In genomic region chr10:103204353-103205255, GRCh38 we compare ENCODE assay signal across 15 cellular contexts. TPM values are rescaled to one million over a fixed set of nuclear protein-coding genes. Genes with fewer than 3 reads are reported as not detected.
A peak's percentile ranks its signal among the peaks of the same experiment; 100 is the strongest.
DNase-seq lines count a peak whose midpoint lies in the region; ATAC-seq, FAIRE-seq and TF ChIP-seq lines count a peak whose summit lies in the region.
"Had no signal": no experiment of that assay in that cellular context is flagged by ENCODE, and none has a peak within 500 bp of the region (broad histone marks: within the 10 kb centered on the region; RNA-seq: fewer than 3 reads in every experiment).

No MANE protein-coding gene starts in this region.

- TF ChIP-seq POLR2A in HepG2 (IDR thresholded peaks at IDR 0.05; ENCODE audit: insufficient read depth in 1 of 2, low read depth in 2 of 2, low read length in 2 of 2) = no peak

- H3K27me3 ChIP-seq in brain microvascular endothelial cell (replicated peaks) (no peaks in the 10 kb centered on the region), HepG2 (ENCODE audit: control insufficient read depth in 1 of 2, insufficient read depth in 2 of 2, low read length in 2 of 2) (no peaks in the 10 kb centered on the region)

- POLR2A ChIA-PET in HepG2 (lab: Yijun Ruan, JAX) = interaction anchor here (1.2 to 1.5 kb wide), 3 partner anchors 12 to 33 kb away, joined by 3 to 14 read pairs (median 5); partner anchors contain the start of gene NT5C2

- peak overlapping the region; percentile 34; the same call in 1 of the 2 replicates for H3K9ac ChIP-seq in HepG2 (ENCODE audit: insufficient read depth, low read depth, low read length)
- H3K9ac ChIP-seq: KMS-11 had no signal

- TF ChIP-seq CTCF in brain microvascular endothelial cell (IDR thresholded peaks at IDR 0.05; ENCODE audit: low read depth, low read length, missing control alignments) = no peak
- no peak for TF ChIP-seq CTCF in HepG2 (CRISPR knock-in tag; IDR thresholded peaks at IDR 0.05)

- CTCF ChIA-PET in HepG2 (lab: Yijun Ruan, JAX; ENCODE audit: low intra/inter-chr PET ratio, low total read pairs) = no interaction called here

- intact Hi-C loops in HepG2 (cut with micrococcal nuclease; ENCODE audit: unreplicated experiment) = no loop called here

- H3K36me3 ChIP-seq in brain microvascular endothelial cell (replicated peaks) = no peaks in the 10 kb centered on the region
- no peaks in the 10 kb centered on the region for H3K36me3 ChIP-seq in HepG2 (replicated peaks in 1 of 2; ENCODE audit: control insufficient read depth in 1 of 2, insufficient read depth in 2 of 2, low read length in 2 of 2)

- peak; percentile 75 for FAIRE-seq in HepG2 (lab: Jason Lieb, UNC)

- H3K27ac ChIP-seq in brain microvascular endothelial cell (no peak overlapping the region), HepG2 (ENCODE audit: extremely low read length, insufficient read depth, low read length) (peak overlapping the region; percentile 76)
- H3K27ac ChIP-seq: KMS-11 had no signal

- no peaks in the 10 kb centered on the region for H3K79me2 ChIP-seq in HepG2 (ENCODE audit: insufficient read depth, low read length)

- no peaks in the 10 kb centered on the region for H4K20me1 ChIP-seq in HepG2 (ENCODE audit: insufficient read depth, low read length)

- H3K4me3 ChIP-seq in brain microvascular endothelial cell (ENCODE audit: low read depth, low read length) (no peak overlapping the region), HepG2 (replicated peaks in 1 of 3; ENCODE audit: insufficient read depth in 1 of 3, low read depth in 2 of 3, low read length in 3 of 3) (no peak overlapping the region)

- DNase-seq in COR-L47 (lab: John Stamatoyannopoulos, UW) = peak; percentile 23
- peak in 2 of 3 experiments; percentile 36 to 69 for DNase-seq in NCI-H1417 (lab: John Stamatoyannopoulos, UW)
- peak; percentile 27 for DNase-seq in brain microvascular endothelial cell
- DNase-seq in HepG2 (ENCODE audit: low spot score) = peak; percentile 86
- no peak for DNase-seq in foreskin melanocyte
- no peak for DNase-seq in ACHN
- DNase-seq: activated naive CD8-positive, alpha-beta T cell treated with anti-CD3 and anti-CD28 coated beads, Interleukin-2, amount 10 ng/mL, durations not matched to agents 7 days and 5 days; AML-193; DMS153; NCI-H1436; NCI-H82 had no signal

- peaks cover 61% of the 10 kb centered on the region for H3K4me1 ChIP-seq in HepG2 (ENCODE audit: insufficient read depth, low read length)

- TF ChIP-seq RAD21 in HepG2 (CRISPR knock-in tag; IDR thresholded peaks at IDR 0.05) = no peak

- peak overlapping the region; percentile 54 for H3K4me2 ChIP-seq in HepG2 (ENCODE audit: low read depth, low read length)
- H3K4me2 ChIP-seq: KMS-11 had no signal

- WGBS in HepG2 (ENCODE audit: low lambda C conversion rate) = 18% methylated on average over 8 of the region's 8 CpGs

- BruUV-seq in HepG2 (replicated peaks; lab: Mats Ljungman, UMichigan) = no TSS peak

- H2AFZ ChIP-seq in HepG2 (ENCODE audit: low read length) = no peak overlapping the region

- in situ Hi-C loops in brain microvascular endothelial cell (cut with HindIII; ENCODE audit: low pct_ligation_motif_present, low sequenced_read_pairs) (no loop called here), HepG2 (cut with HindIII; ENCODE audit: extremely low pct_ligation_motif_present, low pct_unique_long_range_greater_than_20kb) (no loop called here), ACHN (cut with HindIII; ENCODE audit: low pct_ligation_motif_present, low pct_unique_long_range_greater_than_20kb, low sequenced_read_pairs) (no loop called here)

- H3K9me3 ChIP-seq in HepG2 (ENCODE audit: low read length) = no peaks in the 10 kb centered on the region; the same call in 1 of the 2 replicates

- ATAC-seq in HepG2 = peak; percentile 95
- ATAC-seq in GM21576 (IDR thresholded peaks at IDR 0.05; ENCODE audit: unreplicated experiment) = no peak
- no peak for ATAC-seq in GM19324 (IDR thresholded peaks at IDR 0.05; ENCODE audit: low FRiP score, unreplicated experiment)

- TF ChIP-seq EP300 in HepG2 (IDR thresholded peaks at IDR 0.05; ENCODE audit: low read depth in 2 of 2, low read length in 2 of 2) (peak; percentile 52 to 64; a peak in 2 of 4 replicates), HepG2 (CRISPR knock-in tag; IDR thresholded peaks at IDR 0.05; ENCODE audit: borderline replicate concordance) (no peak)

TF ChIP-seq in HepG2, 621 proteins besides CTCF, POLR2A, EP300 and RAD21 (continues in another document):
- TF ChIP-seq, protein P1, sequence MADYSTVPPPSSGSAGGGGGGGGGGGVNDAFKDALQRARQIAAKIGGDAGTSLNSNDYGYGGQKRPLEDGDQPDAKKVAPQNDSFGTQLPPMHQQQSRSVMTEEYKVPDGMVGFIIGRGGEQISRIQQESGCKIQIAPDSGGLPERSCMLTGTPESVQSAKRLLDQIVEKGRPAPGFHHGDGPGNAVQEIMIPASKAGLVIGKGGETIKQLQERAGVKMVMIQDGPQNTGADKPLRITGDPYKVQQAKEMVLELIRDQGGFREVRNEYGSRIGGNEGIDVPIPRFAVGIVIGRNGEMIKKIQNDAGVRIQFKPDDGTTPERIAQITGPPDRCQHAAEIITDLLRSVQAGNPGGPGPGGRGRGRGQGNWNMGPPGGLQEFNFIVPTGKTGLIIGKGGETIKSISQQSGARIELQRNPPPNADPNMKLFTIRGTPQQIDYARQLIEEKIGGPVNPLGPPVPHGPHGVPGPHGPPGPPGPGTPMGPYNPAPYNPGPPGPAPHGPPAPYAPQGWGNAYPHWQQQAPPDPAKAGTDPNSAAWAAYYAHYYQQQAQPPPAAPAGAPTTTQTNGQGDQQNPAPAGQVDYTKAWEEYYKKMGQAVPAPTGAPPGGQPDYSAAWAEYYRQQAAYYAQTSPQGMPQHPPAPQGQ (CRISPR knock-in tag; IDR thresholded peaks at IDR 0.05; ENCODE audit: borderline replicate concordance) = no peak
- peak; percentile 63 for TF ChIP-seq CEBPG (CRISPR knock-in tag; IDR thresholded peaks at IDR 0.05)

RNA-seq across cellular contexts. Expression of gene NT5C2, which starts 11.5 kb away (rescaled TPM):
- total RNA-seq in HepG2 (2016; rRNA removed; fragmentation: Illumina TruSeq; extraction: Trizol) = 40.6 and 51.5 TPM in 2 replicates
- 14.0 and 14.6 TPM in 2 replicates for total RNA-seq in HepG2 (2016; cell fraction: cytosol; rRNA removed; fragmentation: Illumina TruSeq; extraction: Trizol; ENCODE audit: low read depth)
- total RNA-seq in HepG2 (2016; cell fraction: insoluble cytoplasmic fraction; rRNA removed; fragmentation: Illumina TruSeq; extraction: Trizol) = 41.6 and 53.9 TPM in 2 replicates
- 20.7 and 21.7 TPM in 2 replicates for total RNA-seq in HepG2 (2016; cell fraction: membrane; rRNA removed; fragmentation: Illumina TruSeq; extraction: Trizol)
- 45.1 and 47.6 TPM in 2 replicates for total RNA-seq in HepG2 (2016; cell fraction: nucleus; rRNA removed; fragmentation: Illumina TruSeq; extraction: Trizol)
- 53.3 and 55.2 TPM in 2 replicates for polyA plus RNA-seq in HepG2 (2011; rRNA removed)
- polyA plus RNA-seq in HepG2 (2011; cell fraction: cytosol; rRNA removed) = 31.0 and 44.8 TPM in 2 replicates
- 26.5 and 38.0 TPM in 2 replicates for polyA plus RNA-seq in HepG2 (2011; cell fraction: nucleus; rRNA removed)
- 47.1 and 62.0 TPM in 2 replicates for polyA plus RNA-seq in HepG2 (2012)
- 4.3 and 4.4 TPM in 2 replicates for polyA plus RNA-seq in HepG2 (2016; cell fraction: cytosol; fragmentation: Illumina TruSeq; extraction: Trizol; ENCODE audit: low read depth)
- 49.2 and 49.9 TPM in 2 replicates for polyA plus RNA-seq in HepG2 (2016; cell fraction: insoluble cytoplasmic fraction; fragmentation: Illumina TruSeq; extraction: Trizol; ENCODE audit: low read depth)
- polyA plus RNA-seq in HepG2 (2016; cell fraction: membrane; fragmentation: Illumina TruSeq; extraction: Trizol; ENCODE audit: low read depth) = 12.7 and 13.5 TPM in 2 replicates
- 51.3 and 57.2 TPM in 2 replicates for polyA plus RNA-seq in HepG2 (2016; cell fraction: nucleus; fragmentation: Illumina TruSeq; extraction: Trizol; ENCODE audit: insufficient read depth, low read depth)
- polyA minus RNA-seq in HepG2 (2011; rRNA and poly(A)+ RNA removed; ENCODE audit: low replicate concordance) = 48.0 and 50.4 TPM in 2 replicates
- 38.7 and 41.0 TPM in 2 replicates for polyA minus RNA-seq in HepG2 (2011; cell fraction: cytosol; rRNA and poly(A)+ RNA removed)
- polyA minus RNA-seq in HepG2 (2011; cell fraction: nucleus; rRNA and poly(A)+ RNA removed) = 71.3 and 106 TPM in 2 replicates

RNA-seq across cellular contexts. Expression of gene RPEL1, which starts 41.1 kb away (rescaled TPM):
- 0.04 and 0.10 TPM in 2 replicates for total RNA-seq in HepG2 (2016; rRNA removed; fragmentation: Illumina TruSeq; extraction: Trizol)
- not detected in 2 replicates for total RNA-seq in HepG2 (2016; cell fraction: cytosol; rRNA removed; fragmentation: Illumina TruSeq; extraction: Trizol; ENCODE audit: low read depth)
- total RNA-seq in HepG2 (2016; cell fraction: insoluble cytoplasmic fraction; rRNA removed; fragmentation: Illumina TruSeq; extraction: Trizol) = 0.04 TPM in 1 of 2 replicates, not detected in the other
- total RNA-seq in HepG2 (2016; cell fraction: membrane; rRNA removed; fragmentation: Illumina TruSeq; extraction: Trizol) = not detected in 2 replicates
- not detected in 2 replicates for total RNA-seq in HepG2 (2016; cell fraction: nucleus; rRNA removed; fragmentation: Illumina TruSeq; extraction: Trizol)
- 0.07 and 0.10 TPM in 2 replicates for polyA plus RNA-seq in HepG2 (2011; rRNA removed)
- polyA plus RNA-seq in HepG2 (2011; cell fraction: cytosol; rRNA removed) = 0.10 and 0.23 TPM in 2 replicates
- 0.10 and 0.14 TPM in 2 replicates for polyA plus RNA-seq in HepG2 (2011; cell fraction: nucleus; rRNA removed)
- 0.20 and 0.24 TPM in 2 replicates for polyA plus RNA-seq in HepG2 (2012)
- polyA plus RNA-seq in HepG2 (2016; cell fraction: cytosol; fragmentation: Illumina TruSeq; extraction: Trizol; ENCODE audit: low read depth) = not detected in 2 replicates
- 0.19 TPM in 1 of 2 replicates, not detected in the other for polyA plus RNA-seq in HepG2 (2016; cell fraction: insoluble cytoplasmic fraction; fragmentation: Illumina TruSeq; extraction: Trizol; ENCODE audit: low read depth)
- not detected in 2 replicates for polyA plus RNA-seq in HepG2 (2016; cell fraction: membrane; fragmentation: Illumina TruSeq; extraction: Trizol; ENCODE audit: low read depth)
- not detected in 2 replicates for polyA plus RNA-seq in HepG2 (2016; cell fraction: nucleus; fragmentation: Illumina TruSeq; extraction: Trizol; ENCODE audit: insufficient read depth, low read depth)
- polyA minus RNA-seq in HepG2 (2011; rRNA and poly(A)+ RNA removed; ENCODE audit: low replicate concordance) = 0.20 and 0.37 TPM in 2 replicates
- not detected in 2 replicates for polyA minus RNA-seq in HepG2 (2011; cell fraction: cytosol; rRNA and poly(A)+ RNA removed)
- polyA minus RNA-seq in HepG2 (2011; cell fraction: nucleus; rRNA and poly(A)+ RNA removed) = not detected in 2 replicates
- total RNA-seq: activated naive CD8-positive, alpha-beta T cell treated with anti-CD3 and anti-CD28 coated beads, Interleukin-2, amount 10 ng/mL, durations not matched to agents 7 days and 5 days; subcutaneous adipose tissue had no signal

Comparison
In these comparisons a context has a peak if more than half of its experiments do, and no peak if none do; other contexts are left out.
1. DNase-seq: peak in COR-L47 (single experiment), NCI-H1417 (2 of 3), brain microvascular endothelial cell (single experiment) and HepG2 (single experiment); none in foreskin melanocyte (single experiment) and ACHN (single experiment).